Comparison of ENCODE assay signal across 12 cellular contexts in genomic region chr14:89367449-89368120, GRCh38. TPM values are rescaled to one million over a fixed set of nuclear protein-coding genes. Genes with fewer than 3 reads are reported as not detected.
DNase-seq lines count a peak whose midpoint lies in the region; ATAC-seq and TF ChIP-seq lines count a peak whose summit lies in the region.
"Had no signal": no experiment of that assay in that cellular context is flagged by ENCODE, and none has a peak within 500 bp of the region (broad histone marks: within the 10 kb centered on the region; RNA-seq: fewer than 3 reads in every experiment).

No MANE protein-coding gene starts in this region.

- peaks cover 26% of the 10 kb centered on the region for H3K36me3 Mint-ChIP-seq in neural progenitor cell

- H3K4me2 ChIP-seq in BLaER1: peak overlapping the region; percentile 95
- H3K4me2 ChIP-seq in neural progenitor cell: no peak overlapping the region

- no peak for ATAC-seq in gastroesophageal sphincter
- ATAC-seq: HCT116 had no signal

- H3F3A ChIP-seq in neural progenitor cell (ENCODE audit: low read depth): no peaks in the 10 kb centered on the region

- H4K20me1 ChIP-seq in BLaER1: peaks cover 11% of the 10 kb centered on the region; the same call in 1 of the 2 replicates
- peaks cover 20% of the 10 kb centered on the region for H4K20me1 ChIP-seq in neural progenitor cell (ENCODE audit: low read depth)

- H3K27ac ChIP-seq in BLaER1 (peak overlapping the region; percentile 40), Peyer's patch (peak overlapping the region; percentile 13 to 74 (median 49)), neural progenitor cell (no peak overlapping the region), gastroesophageal sphincter (peak overlapping the region in 1 of 4 donors; percentile 15), esophagus muscularis mucosa (replicated peaks in 1 of 4) (peak overlapping the region in 2 of 4 donors; percentile 13 to 17)

- no peak overlapping the region for H3K4me3 Mint-ChIP-seq in neural progenitor cell

- H3K27me3 ChIP-seq in BLaER1 (no peaks in the 10 kb centered on the region), Peyer's patch (no peaks in the 10 kb centered on the region), neural progenitor cell (no peaks in the 10 kb centered on the region), gastroesophageal sphincter (no peaks in the 10 kb centered on the region), esophagus muscularis mucosa (no peaks in the 10 kb centered on the region)

- H3K79me2 ChIP-seq in neural progenitor cell (ENCODE audit: low read depth): peaks cover 97% of the 10 kb centered on the region

- H3K4me3 ChIP-seq in BLaER1: no peak overlapping the region
- H3K4me3 ChIP-seq in Peyer's patch: peak overlapping the region in 2 of 4 donors; percentile 22 to 31
- peak overlapping the region; percentile 6 for H3K4me3 ChIP-seq in fibroblast of the aortic adventitia (ENCODE audit: low read depth, low read length)
- H3K4me3 ChIP-seq in neural progenitor cell: no peak overlapping the region
- H3K4me3 ChIP-seq in gastroesophageal sphincter: no peak overlapping the region
- peak overlapping the region in 1 of 4 donors; percentile 3 for H3K4me3 ChIP-seq in esophagus muscularis mucosa

- H3K36me3 ChIP-seq in BLaER1 (peaks cover 23% of the 10 kb centered on the region), Peyer's patch (no peaks in the 10 kb centered on the region), neural progenitor cell (no peaks in the 10 kb centered on the region), gastroesophageal sphincter (no peaks in the 10 kb centered on the region), esophagus muscularis mucosa (no peaks in the 10 kb centered on the region)

- H3K4me1 Mint-ChIP-seq in neural progenitor cell: peaks cover 20% of the 10 kb centered on the region

- H3K9me3 Mint-ChIP-seq in neural progenitor cell: peaks cover 12% of the 10 kb centered on the region

- H3K9me3 ChIP-seq in BLaER1 (peaks cover 17% of the 10 kb centered on the region; the same call in 1 of the 2 replicates), Peyer's patch (no peaks in the 10 kb centered on the region), neural progenitor cell (ENCODE audit: low read depth) (no peaks in the 10 kb centered on the region), gastroesophageal sphincter (no peaks in the 10 kb centered on the region), esophagus muscularis mucosa (no peaks in the 10 kb centered on the region)

- H3K9ac ChIP-seq in BLaER1: no peak overlapping the region
- H3K9ac ChIP-seq in neural progenitor cell: no peak overlapping the region

- no peaks in the 10 kb centered on the region for H3K27me3 Mint-ChIP-seq in neural progenitor cell (ENCODE audit: insufficient read depth, low read depth)

- intact Hi-C loops in esophagus muscularis mucosa (cut with DNase I): no loop called here

- TF ChIP-seq POLR2A in Peyer's patch (IDR thresholded peaks at IDR 0.05) (no peak), gastroesophageal sphincter (IDR thresholded peaks at IDR 0.05) (no peak), esophagus muscularis mucosa (IDR thresholded peaks at IDR 0.05; ENCODE audit: low read depth) (no peak)

- peak overlapping the region; percentile 50 for H3K27ac Mint-ChIP-seq in neural progenitor cell

- TF ChIP-seq EP300 in gastroesophageal sphincter (IDR thresholded peaks at IDR 0.05) (no peak), esophagus muscularis mucosa (IDR thresholded peaks at IDR 0.05) (no peak)

- TF ChIP-seq CTCF in Peyer's patch (IDR thresholded peaks at IDR 0.05) (no peak), fibroblast of the aortic adventitia (IDR thresholded peaks at IDR 0.05; ENCODE audit: insufficient read depth, low read length) (no peak), neural progenitor cell (IDR thresholded peaks at IDR 0.05) (no peak), gastroesophageal sphincter (IDR thresholded peaks at IDR 0.05) (no peak), esophagus muscularis mucosa (IDR thresholded peaks at IDR 0.05) (no peak)

- peak in 1 of 3 donors; percentile 60 for DNase-seq in Peyer's patch
- no peak for DNase-seq in fibroblast of the aortic adventitia (ENCODE audit: low read depth)
- DNase-seq in neural progenitor cell (ENCODE audit: low spot score): no peak
- DNase-seq in SIG-M5 treated with dmso at 0.1 percent for 504 hours (lab: John Stamatoyannopoulos, UW; ENCODE audit: unreplicated experiment): no peak
- DNase-seq in esophagus muscularis mucosa (ENCODE audit: extremely low spot score): no peak
- no peak for DNase-seq in DMS79 (lab: John Stamatoyannopoulos, UW)
- DNase-seq: activated effector memory CD4-positive, alpha-beta T cell treated with Interleukin-2 at 50 U/mL for 16 hours; Kasumi-1; NCI-H2171 had no signal

- H3K4me1 ChIP-seq in BLaER1 (peaks cover 96% of the 10 kb centered on the region), Peyer's patch (peaks cover 0 to 64% (median 10%) of the 10 kb centered on the region in 4 donors), neural progenitor cell (peaks cover 30% of the 10 kb centered on the region), gastroesophageal sphincter (peaks cover 0 to 89% (median 33%) of the 10 kb centered on the region in 3 donors), esophagus muscularis mucosa (peaks cover 69 to 89% (median 82%) of the 10 kb centered on the region in 4 donors)

- no peak overlapping the region for H2AFZ ChIP-seq in neural progenitor cell (replicated peaks)

- WGBS in gastroesophageal sphincter (ENCODE audit: low coverage in 1 of 2), 2 donors: 66 to 90% methylated on average over 3 to 12 of the region's 18 CpGs
- 77% methylated on average over 17 of the region's 18 CpGs for WGBS in esophagus muscularis mucosa

RNA-seq across cellular contexts. Expression of gene FOXN3, which starts 49.4 kb away (rescaled TPM):
- total RNA-seq in Peyer's patch (100 to 1,000 TPM; 129 to 213 (median 163) TPM), fibroblast of the aortic adventitia (ENCODE audit: low replicate concordance) (35.3 and 39.4 TPM in 2 replicates), neural progenitor cell (ENCODE audit: low replicate concordance) (38.5 and 39.5 TPM in 2 replicates), gastroesophageal sphincter (100 to 1,000 TPM; 116 to 172 (median 136) TPM), esophagus muscularis mucosa (100 to 1,000 TPM; 114 to 180 (median 145) TPM)
